ENCODE assay signal across 19 cellular contexts in genomic region chr7:123191132-123191531, GRCh38. TPM values are rescaled to one million over a fixed set of nuclear protein-coding genes. Genes with fewer than 3 reads are reported as not detected.
DNase-seq lines count a peak whose midpoint lies in the region; ATAC-seq, FAIRE-seq and TF ChIP-seq lines count a peak whose summit lies in the region.
"Had no signal": no experiment of that assay in that cellular context is flagged by ENCODE, and none has a peak within 500 bp of the region (broad histone marks: within the 10 kb centered on the region; RNA-seq: fewer than 3 reads in every experiment).

No MANE protein-coding gene starts in this region.

- RAD21 ChIA-PET in GM12878 (lab: Charles Lee; ENCODE audit: unreplicated experiment) = interaction anchor here (0.7 to 2.0 kb wide), 4 partner anchors 14 to 36 kb away, joined by 3 to 6 read pairs (median 5); no protein-coding TSS in a partner anchor

- peaks cover 3% of the 10 kb centered on the region; the same call in 2 of the 3 replicates for H3K9me3 ChIP-seq in GM12878 (replicated peaks; ENCODE audit: control insufficient read depth, insufficient read depth, low read length)
- no peaks in the 10 kb centered on the region for H3K9me3 ChIP-seq in A673 (ENCODE audit: low read depth, low read length, poor library complexity, severe bottlenecking)
- no peaks in the 10 kb centered on the region for H3K9me3 ChIP-seq in adrenal gland (replicated peaks in 1 of 3)
- H3K9me3 ChIP-seq: suprapubic skin had no signal

- TF ChIP-seq POLR2A in GM12878 (IDR thresholded peaks at IDR 0.05; ENCODE audit: low read depth, low read length) (no peak), adrenal gland (IDR thresholded peaks at IDR 0.05) (no peak)

- no peak for FAIRE-seq in GM12878 (lab: Jason Lieb, UNC)
- FAIRE-seq: kidney had no signal

- SMC1A ChIA-PET in GM12878 (lab: Charles Lee; ENCODE audit: uncharacterized antibody, unreplicated experiment) = interaction anchor here (0.8 to 2.9 kb wide), 9 partner anchors 8 to 176 kb away, joined by 3 to 15 read pairs (median 4); partner anchors contain the start of gene SLC13A1

- ATAC-seq in GM12878 = peak; percentile 12; the same call in 2 of the 3 replicates
- ATAC-seq: foreskin keratinocyte had no signal

- POLR2A ChIA-PET in GM12878 (lab: Charles Lee) = no interaction called here
- POLR2A ChIA-PET in A673 (lab: Charles Lee; ENCODE audit: low non-redundant PET) = no interaction called here

- H3K27ac ChIP-seq in GM12878 (ENCODE audit: control insufficient read depth, insufficient read depth) (peak overlapping the region; percentile 83), A673 (ENCODE audit: low read depth, low read length, poor library complexity, severe bottlenecking) (no peak overlapping the region), adrenal gland (no peak overlapping the region)
- H3K27ac ChIP-seq: foreskin keratinocyte, suprapubic skin, VCaP had no signal

- peaks cover 36% of the 10 kb centered on the region for H3K9me3 Mint-ChIP-seq in HFFc6
- H3K9me3 Mint-ChIP-seq in chondrocyte (ENCODE audit: low read depth) = peaks cover 3% of the 10 kb centered on the region

- 100% methylated on average over 1 of the region's 1 CpG for WGBS in GM12878 (ENCODE audit: insufficient coverage, insufficient replicate concordance, low lambda C conversion rate, missing lambda C conversion rate)
- 83 to 100% (median 96%) methylated on average over 1 of the region's 1 CpG for WGBS in adrenal gland, 4 donors

- peaks cover 25% of the 10 kb centered on the region for H3K4me1 ChIP-seq in GM12878 (ENCODE audit: control insufficient read depth, insufficient read depth, low read length)
- H3K4me1 ChIP-seq in A673 (ENCODE audit: insufficient read depth, low read length, poor library complexity, severe bottlenecking) = no peaks in the 10 kb centered on the region
- H3K4me1 ChIP-seq in adrenal gland (replicated peaks in 1 of 2) = no peaks in the 10 kb centered on the region
- H3K4me1 ChIP-seq: foreskin keratinocyte, suprapubic skin had no signal

- H3K4me3 Mint-ChIP-seq in HFFc6 (no peak overlapping the region), chondrocyte (ENCODE audit: unreplicated experiment) (no peak overlapping the region)
- H3K4me3 Mint-ChIP-seq: CD4-positive, alpha-beta T cell; neural crest cell had no signal

- no peak for TF ChIP-seq RAD21 in GM12878 (IDR thresholded peaks at IDR 0.05; ENCODE audit: insufficient read depth, low read depth, low read length)

- H3K9ac ChIP-seq in GM12878 (ENCODE audit: control insufficient read depth, insufficient read depth, low read length) = no peak overlapping the region

- H3K4me1 Mint-ChIP-seq in HFFc6 (ENCODE audit: low read depth) (no peaks in the 10 kb centered on the region), chondrocyte (ENCODE audit: low read depth) (no peaks in the 10 kb centered on the region)
- H3K4me1 Mint-ChIP-seq: neural crest cell had no signal

- CTCF ChIA-PET in GM12878 (lab: Yijun Ruan, JAX) (interaction anchor here (0.6 to 1.3 kb wide), 4 partner anchors 37 to 625 kb away, joined by 3 to 6 read pairs (median 3); no protein-coding TSS in a partner anchor), A673 (lab: Charles Lee) (no interaction called here)

- H3K4me3 ChIP-seq in GM12878 (no peak overlapping the region), A673 (ENCODE audit: low read depth, low read length, poor library complexity, severe bottlenecking) (no peak overlapping the region), adrenal gland (no peak overlapping the region)
- H3K4me3 ChIP-seq: suprapubic skin had no signal

- H4K20me1 ChIP-seq in GM12878 (ENCODE audit: control insufficient read depth, insufficient read depth) = no peaks in the 10 kb centered on the region

- H3K36me3 ChIP-seq in GM12878 (ENCODE audit: control insufficient read depth in 2 of 2, insufficient read depth in 2 of 2, low read length in 1 of 2) = no peaks in the 10 kb centered on the region
- H3K36me3 ChIP-seq in A673 (ENCODE audit: insufficient read depth, low read length, poor library complexity, severe bottlenecking) = no peaks in the 10 kb centered on the region
- no peaks in the 10 kb centered on the region for H3K36me3 ChIP-seq in adrenal gland (replicated peaks in 1 of 2)
- H3K36me3 ChIP-seq: suprapubic skin had no signal

- H3K27me3 ChIP-seq in GM12878 (replicated peaks in 1 of 2; ENCODE audit: control insufficient read depth in 2 of 2, insufficient read depth in 2 of 2, low read length in 1 of 2) = no peaks in the 10 kb centered on the region
- no peaks in the 10 kb centered on the region for H3K27me3 ChIP-seq in A673 (replicated peaks; ENCODE audit: insufficient read depth, low read depth, low read length, poor library complexity)
- no peaks in the 10 kb centered on the region for H3K27me3 ChIP-seq in adrenal gland
- H3K27me3 ChIP-seq: foreskin keratinocyte, suprapubic skin had no signal

- TF ChIP-seq EP300 in GM12878 (IDR thresholded peaks at IDR 0.05; ENCODE audit: borderline replicate concordance in 1 of 2, control insufficient read depth in 1 of 2, low read depth in 2 of 2, low read length in 2 of 2) = no peak

- H3K27ac Mint-ChIP-seq in HFFc6 (no peak overlapping the region), chondrocyte (ENCODE audit: unreplicated experiment) (no peak overlapping the region)
- H3K27ac Mint-ChIP-seq: CD4-positive, alpha-beta T cell had no signal

- H2AFZ ChIP-seq in GM12878 (ENCODE audit: control insufficient read depth, low read depth, low read length) = peak overlapping the region; percentile 59

- BruUV-seq in GM12878 (replicated peaks; lab: Mats Ljungman, UMichigan) (no TSS peak), A673 (replicated peaks; lab: Mats Ljungman, UMichigan) (no TSS peak)

- no peak overlapping the region; the same call in 1 of the 2 replicates for H3K4me2 ChIP-seq in GM12878 (ENCODE audit: control insufficient read depth, insufficient read depth)

- no peaks in the 10 kb centered on the region for H3K27me3 Mint-ChIP-seq in HFFc6 (ENCODE audit: insufficient read depth)
- peaks cover 3% of the 10 kb centered on the region for H3K27me3 Mint-ChIP-seq in chondrocyte (ENCODE audit: low read depth)
- H3K27me3 Mint-ChIP-seq: CD4-positive, alpha-beta T cell had no signal

- no peaks in the 10 kb centered on the region for H3K79me2 ChIP-seq in GM12878 (ENCODE audit: control insufficient read depth, insufficient read depth, low read length)

- in situ Hi-C loops in GM12878 (cut with MboI) = no loop called here

- TF ChIP-seq CTCF in GM12878 (IDR thresholded peaks at IDR 0.05 in 2 of 3, conservative IDR thresholded peaks at IDR 0.05 in 1 of 3; ENCODE audit: control insufficient read depth in 2 of 3, extremely low read depth in 1 of 3, insufficient read depth in 1 of 3, low read depth in 3 of 3, low read length in 3 of 3) (no peak), HFFc6 (IDR thresholded peaks at IDR 0.05) (no peak), A673 (conservative IDR thresholded peaks at IDR 0.05; ENCODE audit: low read depth, low read length) (no peak), adrenal gland (IDR thresholded peaks at IDR 0.05) (no peak), chondrocyte (IDR thresholded peaks at IDR 0.05) (no peak)

- intact Hi-C loops in GM12878 (cut with micrococcal nuclease; ENCODE audit: unreplicated experiment) = no loop called here
- intact Hi-C loops in A673 (cut with micrococcal nuclease; ENCODE audit: unreplicated experiment) = no loop called here
- intact Hi-C loops in adrenal gland (cut with DNase I) = no loop called here

- H3K36me3 Mint-ChIP-seq in HFFc6 (ENCODE audit: low read depth) (no peaks in the 10 kb centered on the region), chondrocyte (ENCODE audit: low read depth) (no peaks in the 10 kb centered on the region)

- DNase-seq in DMS53 treated with DMSO at 0.1 percent for 48 hours (lab: John Stamatoyannopoulos, UW; ENCODE audit: unreplicated experiment) = peak; percentile 98
- DNase-seq in NCI-H146 (lab: John Stamatoyannopoulos, UW) = peak; percentile 47
- no peak for DNase-seq in GM12878 (ENCODE audit: low read depth, low spot score)
- DNase-seq in mucosa of gallbladder (ENCODE audit: low spot score) = peak; percentile 75
- no peak for DNase-seq in HFFc6
- DNase-seq in A673 (ENCODE audit: low spot score) = no peak
- DNase-seq in adrenal gland = no peak
- DNase-seq in chondrocyte (ENCODE audit: low spot score) = no peak
- DNase-seq: activated CD8-positive, alpha-beta memory T cell treated with anti-CD3 and anti-CD28 coated beads, Interleukin-2, amount 50 U/mL, for 48 hours; amniotic stem cell; CD4-positive, alpha-beta T cell; foreskin keratinocyte; Karpas-422; kidney; NCI-H2171 treated with DMSO at 0.1 percent for 48 hours had no signal

TF ChIP-seq in GM12878, 131 proteins besides CTCF, POLR2A, EP300 and RAD21:
- TF ChIP-seq ZNF622 (IDR thresholded peaks at IDR 0.05) (no peak), EED (IDR thresholded peaks at IDR 0.05; ENCODE audit: low read depth) (0 out of 2 replicates have a peak, but pooled peaks have one; percentile 30), ZSCAN29 (IDR thresholded peaks at IDR 0.05) (no peak)
TF ChIP-seq in GM12878: peak in this region for 1.

RNA-seq across cellular contexts. Expression of gene SLC13A1, which starts 8.6 kb away (rescaled TPM):
- total RNA-seq in GM12878 (2013; cell fraction: nucleolus; rRNA removed) = not detected in 2 replicates
- total RNA-seq in GM12878 (2014; rRNA removed) = not detected in 2 replicates
- not detected in 2 replicates for total RNA-seq in GM12878 (2014; rRNA removed; fragmentation: Illumina TruSeq; extraction: Trizol)
- total RNA-seq in GM12878 (2021) = 0.10 TPM in 1 of 2 replicates, not detected in the other
- not detected for polyA plus RNA-seq in GM12878 (2011; ENCODE audit: low read depth)
- not detected in 2 replicates for polyA plus RNA-seq in GM12878 (2011; rRNA removed)
- not detected in 2 replicates for polyA plus RNA-seq in GM12878 (2011; cell fraction: cytosol; rRNA removed)
- not detected in 2 replicates for polyA plus RNA-seq in GM12878 (2011; cell fraction: nucleus; rRNA removed)
- polyA plus RNA-seq in GM12878 (2012) = not detected in 2 replicates
- polyA plus RNA-seq in GM12878 (2014; fragmentation: Illumina TruSeq; extraction: Trizol) = not detected in 2 replicates
- polyA plus RNA-seq in GM12878 (2014; fragmentation: Nextera tagmentation; extraction: Ambion mirVana) = not detected
- polyA plus RNA-seq in GM12878 (2014; rRNA removed) = not detected in 2 replicates
- not detected for polyA plus RNA-seq in GM12878 (2016; fragmentation: Nextera tagmentation; extraction: Ambion mirVana)
- not detected in 2 replicates for polyA minus RNA-seq in GM12878 (2011; rRNA and poly(A)+ RNA removed)
- not detected in 2 replicates for polyA minus RNA-seq in GM12878 (2011; cell fraction: cytosol; rRNA and poly(A)+ RNA removed)
- not detected in 2 replicates for polyA minus RNA-seq in GM12878 (2011; cell fraction: nucleus; rRNA and poly(A)+ RNA removed)
- total RNA-seq in mucosa of gallbladder = 132 TPM
- not detected for total RNA-seq in HFFc6 (2021; fragmentation: NEBNext Ultra II Directional; extraction: Animal tissue kit (Norgen Biotek cat#: 25700))
- total RNA-seq in A673 (2021) = not detected in 2 replicates
- not detected for total RNA-seq in adrenal gland
- not detected for polyA plus RNA-seq in adrenal gland
- total RNA-seq in chondrocyte = not detected in 3 replicates
- total RNA-seq: CD4-positive, alpha-beta T cell; foreskin keratinocyte; neural crest cell; skeletal muscle tissue; suprapubic skin had no signal
- polyA plus RNA-seq: foreskin keratinocyte had no signal

Comparison
In these comparisons a context has a peak if more than half of its experiments do, and no peak if none do; other contexts are left out.
1. DNase-seq: peak in DMS53 treated with DMSO at 0.1 percent for 48 hours (single experiment), NCI-H146 (single experiment) and mucosa of gallbladder (single experiment); none in GM12878 (single experiment), HFFc6 (single experiment), A673 (single experiment), adrenal gland (0 of 7) and chondrocyte (single experiment).
2. RNA of gene SLC13A1, which starts 8.6 kb away (total RNA-seq): 132 TPM in mucosa of gallbladder (single experiment); 0.10 TPM in GM12878, not detected in HFFc6, not detected in A673, not detected in adrenal gland and not detected in chondrocyte; every median in the first group is over 100 times any median in the second.